Comparison of ENCODE assay signal across 12 cellular contexts in the genomic region with DNA sequence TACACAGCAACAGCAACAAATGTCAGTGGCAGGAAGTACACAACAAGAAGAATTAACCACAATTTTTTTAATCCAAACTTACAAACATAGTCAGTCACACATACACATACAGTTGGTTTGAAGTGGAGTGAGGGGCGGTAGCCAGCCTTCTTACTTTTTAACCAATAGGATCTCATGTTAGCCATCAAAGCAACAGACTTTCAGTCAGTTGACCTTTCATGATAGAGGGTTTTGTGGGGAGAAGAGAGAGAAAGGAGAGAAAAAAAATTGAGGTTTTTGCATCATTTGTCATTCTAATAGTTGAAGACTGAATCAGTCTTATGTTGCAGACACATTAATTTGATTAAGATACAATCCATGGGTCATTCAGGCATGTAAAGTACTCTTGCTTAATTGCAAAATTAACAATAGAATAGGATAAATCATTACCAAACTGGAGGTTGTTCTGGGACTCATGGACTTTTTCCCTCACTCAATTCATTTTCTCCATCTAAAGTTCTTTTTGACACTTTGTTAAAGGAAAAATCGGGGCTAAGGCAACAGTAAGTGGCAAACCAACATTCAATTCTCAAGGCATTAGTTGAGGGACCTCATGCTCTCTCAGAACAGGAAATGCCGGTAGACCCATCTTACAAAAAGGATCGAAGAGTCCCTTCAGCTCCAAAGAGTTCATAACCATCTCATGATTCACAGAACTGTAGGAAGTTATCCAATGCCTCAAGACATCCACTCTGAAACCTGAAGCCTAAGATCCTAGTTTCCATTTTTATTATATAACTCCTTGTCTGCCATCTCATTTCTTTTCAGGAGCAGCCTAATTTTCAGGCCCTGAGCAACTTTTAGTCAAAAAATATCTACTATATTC.
DNase-seq lines count a peak whose midpoint lies in the region; ATAC-seq and TF ChIP-seq lines count a peak whose summit lies in the region.
"Had no signal": no experiment of that assay in that cellular context is flagged by ENCODE, and none has a peak within 500 bp of the region (broad histone marks: within the 10 kb centered on the region; RNA-seq: fewer than 3 reads in every experiment).

No MANE protein-coding gene starts in this region.

- ATAC-seq in natural killer cell: peak; percentile 87 to 92 (median 89)
- ATAC-seq: left cardiac atrium had no signal

- peaks cover 61 to 66% of the 10 kb centered on the region in 2 donors for H3K4me1 Mint-ChIP-seq in natural killer cell

- H3K36me3 Mint-ChIP-seq in natural killer cell: no peaks in the 10 kb centered on the region

- peak overlapping the region; percentile 72 to 87 for H3K27ac Mint-ChIP-seq in natural killer cell

- H3K9me3 ChIP-seq in adipocyte (ENCODE audit: control insufficient read depth, low read length): no peaks in the 10 kb centered on the region
- H3K9me3 ChIP-seq: esophagus squamous epithelium, neutrophil had no signal

- no peaks in the 10 kb centered on the region for H3K36me3 ChIP-seq in adipocyte (ENCODE audit: control insufficient read depth, insufficient read depth, low read length, severe bottlenecking)
- H3K36me3 ChIP-seq: esophagus squamous epithelium, neutrophil had no signal

- H3K27me3 ChIP-seq in adipocyte (replicated peaks; ENCODE audit: control insufficient read depth, insufficient read depth, low read length): no peaks in the 10 kb centered on the region
- H3K27me3 ChIP-seq: neutrophil had no signal

- no peak overlapping the region for H3K9ac ChIP-seq in adipocyte (ENCODE audit: low read length)

- H3K4me1 ChIP-seq in adipocyte (ENCODE audit: control insufficient read depth, insufficient read depth, low read length): peaks cover 15% of the 10 kb centered on the region
- H3K4me1 ChIP-seq: esophagus squamous epithelium had no signal

- H3K4me3 ChIP-seq in adipocyte (ENCODE audit: low read length): no peak overlapping the region
- H3K4me3 ChIP-seq: esophagus squamous epithelium had no signal

- intact Hi-C loops in natural killer cell (cut with micrococcal nuclease): loop anchor here (1.0 to 5.0 kb wide), 4 partner anchors 77 to 247 kb away; a partner anchor contains a TSS

- peaks cover 2 to 3% of the 10 kb centered on the region in 2 donors for H3K9me3 Mint-ChIP-seq in natural killer cell

- peak; percentile 91 for DNase-seq in EH (ENCODE audit: low read depth)
- peak; percentile 90 for DNase-seq in M059J (ENCODE audit: low read depth)
- peak; percentile 54 for DNase-seq in adipocyte (ENCODE audit: low read depth)
- no peak for DNase-seq in natural killer cell
- no peak for DNase-seq in DMS79 treated with DMSO at 0.1 percent for 48 hours (lab: John Stamatoyannopoulos, UW)
- DNase-seq in cerebellar cortex (ENCODE audit: low spot score): no peak
- DNase-seq in COLO668 (lab: John Stamatoyannopoulos, UW; ENCODE audit: unreplicated experiment): no peak
- DNase-seq in DMS53 treated with DMSO at 0.1 percent for 48 hours (lab: John Stamatoyannopoulos, UW; ENCODE audit: unreplicated experiment): no peak
- DNase-seq: esophagus squamous epithelium, left cardiac atrium, T1000 had no signal

- peak overlapping the region; percentile 63 for H3K4me3 Mint-ChIP-seq in natural killer cell

- H3K27me3 Mint-ChIP-seq in natural killer cell (ENCODE audit: low read depth in 2 of 2): no peaks in the 10 kb centered on the region

- TF ChIP-seq CTCF in natural killer cell (IDR thresholded peaks at IDR 0.05): no peak

Comparison
In these comparisons a context has a peak if more than half of its experiments do, and no peak if none do; other contexts are left out.
1. DNase-seq: peak in EH (single experiment), M059J (single experiment) and adipocyte (single experiment); none in natural killer cell (single experiment), DMS79 treated with DMSO at 0.1 percent for 48 hours (single experiment), cerebellar cortex (single experiment), COLO668 (single experiment) and DMS53 treated with DMSO at 0.1 percent for 48 hours (single experiment).